In genomic region chr1:112675728-112676381, GRCh38 we compare ENCODE assay signal across 9 cellular contexts. TPM values are rescaled to one million over a fixed set of nuclear protein-coding genes. Genes with fewer than 3 reads are reported as not detected.
DNase-seq lines count a peak whose midpoint lies in the region; ATAC-seq, FAIRE-seq and TF ChIP-seq lines count a peak whose summit lies in the region.
"Had no signal": no experiment of that assay in that cellular context is flagged by ENCODE, and none has a peak within 500 bp of the region (broad histone marks: within the 10 kb centered on the region; RNA-seq: fewer than 3 reads in every experiment).

No MANE protein-coding gene starts in this region.

- H3K27ac Mint-ChIP-seq in CD14-positive monocyte (no peak overlapping the region), endodermal cell (peak overlapping the region; percentile 93)

- H3K4me3 Mint-ChIP-seq in CD14-positive monocyte (peak overlapping the region; percentile 80 to 91), endodermal cell (peak overlapping the region; percentile 93)

- H3K4me1 ChIP-seq in NT2/D1 (ENCODE audit: insufficient read depth, insufficient read length) (no peaks in the 10 kb centered on the region), endodermal cell (ENCODE audit: control insufficient read depth, insufficient read depth, low read length) (no peaks in the 10 kb centered on the region), neuronal stem cell (ENCODE audit: control insufficient read depth in 2 of 2, insufficient read depth in 1 of 2, low read depth in 1 of 2, low read length in 2 of 2) (peaks cover 7 to 10% of the 10 kb centered on the region in 2 donors)

- no peak overlapping the region for H3K18ac ChIP-seq in neuronal stem cell (ENCODE audit: low read length)

- peaks cover 1% of the 10 kb centered on the region for H3K79me1 ChIP-seq in neuronal stem cell (ENCODE audit: low read depth, low read length)

- H3K4me3 ChIP-seq in NT2/D1 (ENCODE audit: insufficient read length, low read depth) (peak overlapping the region; percentile 77), endodermal cell (ENCODE audit: low read length) (peak overlapping the region; percentile 77), neuronal stem cell (ENCODE audit: low read length in 2 of 2) (peak overlapping the region; percentile 80 to 93)

- H3K9ac ChIP-seq in NT2/D1 (ENCODE audit: insufficient read length, low read depth) = peak overlapping the region; percentile 91
- H3K9ac ChIP-seq in endodermal cell (ENCODE audit: extremely low read depth, low read length, poor library complexity, severe bottlenecking) = peak overlapping the region; percentile 82
- peak overlapping the region; percentile 91 for H3K9ac ChIP-seq in neuronal stem cell (ENCODE audit: low read depth, low read length, poor library complexity)

- H3K27ac ChIP-seq in endodermal cell (ENCODE audit: low read depth, low read length) (no peak overlapping the region), neuronal stem cell (replicated peaks; ENCODE audit: low read length) (no peak overlapping the region)

- no peak overlapping the region for H4K8ac ChIP-seq in neuronal stem cell (ENCODE audit: low read depth, low read length)

- H3K4ac ChIP-seq in neuronal stem cell (ENCODE audit: low read length) = no peak overlapping the region

- H3K36me3 Mint-ChIP-seq in CD14-positive monocyte (peaks cover 14 to 21% of the 10 kb centered on the region in 2 donors), endodermal cell (ENCODE audit: low read depth) (peaks cover 26% of the 10 kb centered on the region)

- DNase-seq in CD14-positive monocyte (ENCODE audit: low spot score) (no peak), NT2/D1 (ENCODE audit: low read depth, low spot score) (no peak), endodermal cell (no peak), neuronal stem cell (ENCODE audit: low spot score) (no peak), AG08396 (ENCODE audit: low spot score) (no peak), H54 (ENCODE audit: insufficient read length, low spot score) (no peak), amniotic stem cell (lab: John Stamatoyannopoulos, UW) (no peak)

- H3K36me3 ChIP-seq in NT2/D1 (ENCODE audit: insufficient read depth, insufficient read length, low read length) = peaks cover 15% of the 10 kb centered on the region
- H3K36me3 ChIP-seq in endodermal cell (ENCODE audit: control insufficient read depth, insufficient read depth, low read length) = peaks cover 18% of the 10 kb centered on the region
- peaks cover 0 to 49% of the 10 kb centered on the region in 2 donors for H3K36me3 ChIP-seq in neuronal stem cell (replicated peaks in 1 of 2; ENCODE audit: control insufficient read depth in 2 of 2, insufficient read depth in 2 of 2, low read length in 2 of 2)

- no peak overlapping the region for H3K23ac ChIP-seq in neuronal stem cell (ENCODE audit: low read depth, low read length, poor library complexity)

- peak overlapping the region; percentile 91 for H2AFZ ChIP-seq in neuronal stem cell (ENCODE audit: low read length)

- ATAC-seq in GM21723 (IDR thresholded peaks at IDR 0.05; ENCODE audit: unreplicated experiment) = no peak

- H4K91ac ChIP-seq in neuronal stem cell (ENCODE audit: low read depth, low read length, poor library complexity) = no peak overlapping the region

- no peak for TF ChIP-seq POLR2A in H54 (IDR thresholded peaks at IDR 0.05; ENCODE audit: low read depth, low read length)

- H2BK12ac ChIP-seq in neuronal stem cell (ENCODE audit: low read length) = no peak overlapping the region

- H3K9me3 ChIP-seq in NT2/D1 (ENCODE audit: insufficient read depth, low read length) (no peaks in the 10 kb centered on the region), endodermal cell (ENCODE audit: control insufficient read depth, low read length) (peaks cover 2% of the 10 kb centered on the region), neuronal stem cell (replicated peaks in 1 of 2; ENCODE audit: control insufficient read depth in 2 of 2, insufficient read depth in 1 of 2, low read depth in 1 of 2, low read length in 2 of 2) (peaks cover 0 to 3% of the 10 kb centered on the region in 2 donors)

- H3K27me3 Mint-ChIP-seq in CD14-positive monocyte (ENCODE audit: low read depth in 3 of 3) = peaks cover 0 to 10% (median 7%) of the 10 kb centered on the region in 3 donors
- peaks cover 14% of the 10 kb centered on the region for H3K27me3 Mint-ChIP-seq in endodermal cell (ENCODE audit: insufficient read depth)

- H3K14ac ChIP-seq in neuronal stem cell (ENCODE audit: low read length) = no peak overlapping the region

- H2BK120ac ChIP-seq in neuronal stem cell (ENCODE audit: low read depth, low read length) = no peak overlapping the region

- H3K4me1 Mint-ChIP-seq in CD14-positive monocyte (peaks cover 26% of the 10 kb centered on the region), endodermal cell (peaks cover 28% of the 10 kb centered on the region)

- no peak for FAIRE-seq in H54 (lab: Jason Lieb, UNC)
- FAIRE-seq: RCC 7860 had no signal

- H3K27me3 ChIP-seq in NT2/D1 (ENCODE audit: insufficient read depth, insufficient read length) = peaks cover 7% of the 10 kb centered on the region
- H3K27me3 ChIP-seq in endodermal cell (ENCODE audit: control insufficient read depth, insufficient read depth, low read length, poor library complexity, severe bottlenecking) = no peaks in the 10 kb centered on the region
- no peaks in the 10 kb centered on the region for H3K27me3 ChIP-seq in neuronal stem cell (ENCODE audit: control insufficient read depth in 3 of 3, insufficient read depth in 3 of 3, low read depth in 1 of 3, low read length in 3 of 3)

- H2BK5ac ChIP-seq in neuronal stem cell (ENCODE audit: low read length) = no peak overlapping the region

- no peak overlapping the region for H2BK15ac ChIP-seq in neuronal stem cell (ENCODE audit: low read length)

- H3K9me3 Mint-ChIP-seq in CD14-positive monocyte (no peaks in the 10 kb centered on the region), endodermal cell (peaks cover 4% of the 10 kb centered on the region)

- TF ChIP-seq CTCF in CD14-positive monocyte (IDR thresholded peaks at IDR 0.05) (no peak), endodermal cell (conservative IDR thresholded peaks at IDR 0.05) (no peak)

- peak overlapping the region; percentile 86 for H3K4me2 ChIP-seq in neuronal stem cell (ENCODE audit: insufficient read depth, low read length, poor library complexity, severe bottlenecking)

- intact Hi-C loops in CD14-positive monocyte (cut with micrococcal nuclease) = no loop called here

- H2AK5ac ChIP-seq in neuronal stem cell (ENCODE audit: low read depth, low read length) = no peak overlapping the region

- 70 to 74% methylated on average over 6 to 7 of the region's 7 CpGs for WGBS in endodermal cell (ENCODE audit: insufficient coverage in 1 of 2, insufficient read length in 1 of 2), 2 experiments
- no CpG with 5 or more reads among the region's 7 CpGs for WGBS in neuronal stem cell (ENCODE audit: extremely low coverage in 2 of 2, insufficient read length in 2 of 2, insufficient replicate concordance in 1 of 2), 2 donors

RNA-seq across cellular contexts. Expression of gene MOV10, which starts 1.4 kb away (rescaled TPM):
- polyA plus RNA-seq in CD14-positive monocyte = 10 to 100 TPM; 12.0 to 13.6 TPM
- 100 to 1,000 TPM; 113 to 124 TPM for total RNA-seq in endodermal cell
- polyA plus RNA-seq in endodermal cell (2013, experiment 1 of 2) = 47.9 TPM
- 41.0 TPM for polyA plus RNA-seq in endodermal cell (2013, experiment 2 of 2)
- polyA plus RNA-seq in neuronal stem cell (2013, experiment 1 of 2) = 58.9 TPM
- 58.7 TPM for polyA plus RNA-seq in neuronal stem cell (2013, experiment 2 of 2)

RNA-seq across cellular contexts. Expression of gene RHOC, which starts 31.1 kb away (rescaled TPM):
- polyA plus RNA-seq in CD14-positive monocyte = 10 to 100 TPM; 78.9 to 91.5 TPM
- 100 to 1,000 TPM; 168 to 171 TPM for total RNA-seq in endodermal cell
- 115 TPM for polyA plus RNA-seq in endodermal cell (2013, experiment 1 of 2)
- 123 TPM for polyA plus RNA-seq in endodermal cell (2013, experiment 2 of 2)
- 62.8 TPM for polyA plus RNA-seq in neuronal stem cell (2013, experiment 1 of 2)
- 63.2 TPM for polyA plus RNA-seq in neuronal stem cell (2013, experiment 2 of 2)

RNA-seq across cellular contexts. Expression of gene PPM1J, which starts 39.3 kb away (rescaled TPM):
- polyA plus RNA-seq in CD14-positive monocyte = under 1 TPM; 0.28 to 0.75 TPM
- total RNA-seq in endodermal cell = 1 to 10 TPM; 3.1 to 5.7 TPM
- polyA plus RNA-seq in endodermal cell (2013, experiment 1 of 2) = 3.6 TPM
- 1.7 TPM for polyA plus RNA-seq in endodermal cell (2013, experiment 2 of 2)
- polyA plus RNA-seq in neuronal stem cell (2013, experiment 1 of 2) = 3.8 TPM
- 3.8 TPM for polyA plus RNA-seq in neuronal stem cell (2013, experiment 2 of 2)

RNA-seq across cellular contexts. Expression of gene CAPZA1, which starts 56.2 kb away (rescaled TPM):
- polyA plus RNA-seq in CD14-positive monocyte = 100 to 1,000 TPM; 339 to 357 TPM
- 100 to 1,000 TPM; 111 to 122 TPM for total RNA-seq in endodermal cell
- polyA plus RNA-seq in endodermal cell (2013, experiment 1 of 2) = 119 TPM
- polyA plus RNA-seq in endodermal cell (2013, experiment 2 of 2) = 112 TPM
- polyA plus RNA-seq in neuronal stem cell (2013, experiment 1 of 2) = 93.7 TPM
- 95.9 TPM for polyA plus RNA-seq in neuronal stem cell (2013, experiment 2 of 2)

RNA-seq across cellular contexts. Expression of gene ST7L, which starts 56.9 kb away (rescaled TPM):
- polyA plus RNA-seq in CD14-positive monocyte = 1 to 10 TPM; 5.4 to 6.1 TPM
- total RNA-seq in endodermal cell = 10 to 100 TPM; 18.0 to 18.2 TPM
- 20.1 TPM for polyA plus RNA-seq in endodermal cell (2013, experiment 1 of 2)
- polyA plus RNA-seq in endodermal cell (2013, experiment 2 of 2) = 18.2 TPM
- 20.7 TPM for polyA plus RNA-seq in neuronal stem cell (2013, experiment 1 of 2)
- 21.2 TPM for polyA plus RNA-seq in neuronal stem cell (2013, experiment 2 of 2)
